In genomic region chr13:98476538-98476966, GRCh38 we compare ENCODE assay signal across 8 cellular contexts.
DNase-seq lines count a peak whose midpoint lies in the region; ATAC-seq and TF ChIP-seq lines count a peak whose summit lies in the region.

No MANE protein-coding gene starts in this region.

- no peaks in the 10 kb centered on the region for H3K27me3 ChIP-seq in PC-9 (ENCODE audit: insufficient read depth, low read depth)

- H3K4me1 ChIP-seq in PC-9 (replicated peaks; ENCODE audit: insufficient read depth), result peaks cover 44% of the 10 kb centered on the region

- DNase-seq in PC-9, result peak; percentile 80 to 95
- peak; percentile 86 for DNase-seq in activated T-helper 1 cell treated with anti-CD3 and anti-CD28 coated beads, Interleukin-12 subunit alpha, Interleukin-12 subunit beta, Interleukin-2, Interleukin-4 antibody, amounts not matched to agents 30 ng/mL and 10 ng/mL and 1 ng/mL, durations not matched to agents 14 hours and 24 hours and 36 hours (ENCODE audit: low spot score)
- peak; percentile 64 for DNase-seq in Right ventricle myocardium superior
- DNase-seq in stimulated activated CD4-positive, alpha-beta T cell treated with anti-CD3 and anti-CD28 coated beads, Interleukin-12 subunit alpha, Interleukin-12 subunit beta, amount 100 ng/mL, for 24 hours (ENCODE audit: low read depth in 2 of 2), result peak; percentile 74 to 85
- no peak for DNase-seq in NAMALWA (ENCODE audit: low spot score)
- no peak for DNase-seq in pons (ENCODE audit: low spot score)

- intact Hi-C loops in PC-9 (cut with micrococcal nuclease; ENCODE audit: unreplicated experiment) (loop anchor here (1.0 to 2.0 kb wide), 3 partner anchors 8 to 174 kb away; no protein-coding TSS in a partner anchor), Right ventricle myocardium superior (cut with DNase I) (no loop called here)
- intact Hi-C loops in activated T-helper 1 cell treated with anti-CD3 and anti-CD28 coated beads, Interleukin-12 subunit alpha, Interleukin-12 subunit beta, Interleukin-2, Interleukin-4 antibody, amounts not matched to agents 30 ng/mL and 10 ng/mL and 1 ng/mL, durations not matched to agents 14 hours and 24 hours and 36 hours (cut with micrococcal nuclease), result loop anchor here (1.0 to 10.0 kb wide), 12 partner anchors 28 to 1043 kb away; no protein-coding TSS in a partner anchor

- no peaks in the 10 kb centered on the region for H3K27me3 Mint-ChIP-seq in activated T-helper 1 cell treated with anti-CD3 and anti-CD28 coated beads, Interleukin-12 subunit alpha, Interleukin-12 subunit beta, Interleukin-2, Interleukin-4 antibody, amounts not matched to agents 30 ng/mL and 10 ng/mL and 1 ng/mL, durations not matched to agents 14 hours and 24 hours and 36 hours (ENCODE audit: insufficient read depth)

- H4K20me1 ChIP-seq in PC-9 (ENCODE audit: insufficient read depth), result no peaks in the 10 kb centered on the region

- no peaks in the 10 kb centered on the region for H3K9me3 ChIP-seq in PC-9 (ENCODE audit: insufficient read depth, low read depth)

- no peak for TF ChIP-seq CTCF in PC-9 (conservative IDR thresholded peaks at IDR 0.05)

- H3K27ac Mint-ChIP-seq in activated T-helper 1 cell treated with anti-CD3 and anti-CD28 coated beads, Interleukin-12 subunit alpha, Interleukin-12 subunit beta, Interleukin-2, Interleukin-4 antibody, amounts not matched to agents 30 ng/mL and 10 ng/mL and 1 ng/mL, durations not matched to agents 14 hours and 24 hours and 36 hours, result peak overlapping the region; percentile 97

- CTCF ChIA-PET in PC-9 (lab: Charles Lee), result interaction anchor here (0.5 kb wide), 1 partner anchor 1367 kb away, joined by 5 read pairs; no protein-coding TSS in a partner anchor

- peaks cover 70% of the 10 kb centered on the region for H3F3A ChIP-seq in PC-9 (ENCODE audit: insufficient read depth, low read depth)

- H3K4me2 ChIP-seq in PC-9, result peak overlapping the region; percentile 70

- peaks cover 26% of the 10 kb centered on the region for H3K36me3 ChIP-seq in PC-9 (ENCODE audit: low read depth)

- no peak overlapping the region for H2AFZ ChIP-seq in PC-9

- no peaks in the 10 kb centered on the region for H3K9me2 ChIP-seq in PC-9 (ENCODE audit: insufficient read depth)

- H3K27ac ChIP-seq in PC-9, result peak overlapping the region; percentile 94

- BruUV-seq in PC-9 (replicated peaks; lab: Mats Ljungman, UMichigan), result no TSS peak

- H3K9me3 Mint-ChIP-seq in activated T-helper 1 cell treated with anti-CD3 and anti-CD28 coated beads, Interleukin-12 subunit alpha, Interleukin-12 subunit beta, Interleukin-2, Interleukin-4 antibody, amounts not matched to agents 30 ng/mL and 10 ng/mL and 1 ng/mL, durations not matched to agents 14 hours and 24 hours and 36 hours, result peaks cover 4% of the 10 kb centered on the region

- peak overlapping the region; percentile 20; the same call in 1 of the 2 replicates for H3K4me3 ChIP-seq in PC-9

- H3K4me1 Mint-ChIP-seq in activated T-helper 1 cell treated with anti-CD3 and anti-CD28 coated beads, Interleukin-12 subunit alpha, Interleukin-12 subunit beta, Interleukin-2, Interleukin-4 antibody, amounts not matched to agents 30 ng/mL and 10 ng/mL and 1 ng/mL, durations not matched to agents 14 hours and 24 hours and 36 hours (ENCODE audit: low read depth), result peaks cover 73% of the 10 kb centered on the region

- H3K4me3 Mint-ChIP-seq in activated T-helper 1 cell treated with anti-CD3 and anti-CD28 coated beads, Interleukin-12 subunit alpha, Interleukin-12 subunit beta, Interleukin-2, Interleukin-4 antibody, amounts not matched to agents 30 ng/mL and 10 ng/mL and 1 ng/mL, durations not matched to agents 14 hours and 24 hours and 36 hours, result peak overlapping the region; percentile 74

- ATAC-seq in GM18508 (IDR thresholded peaks at IDR 0.05; ENCODE audit: insufficient read depth, unreplicated experiment) (peak; percentile 84), HG02938 (IDR thresholded peaks at IDR 0.05; ENCODE audit: unreplicated experiment) (peak; percentile 95), Right ventricle myocardium superior (ENCODE audit: poor library complexity) (peak; percentile 27)

- H3K79me2 ChIP-seq in PC-9 (ENCODE audit: low read depth), result peaks cover 78% of the 10 kb centered on the region

- peaks cover 50% of the 10 kb centered on the region for H3K36me3 Mint-ChIP-seq in activated T-helper 1 cell treated with anti-CD3 and anti-CD28 coated beads, Interleukin-12 subunit alpha, Interleukin-12 subunit beta, Interleukin-2, Interleukin-4 antibody, amounts not matched to agents 30 ng/mL and 10 ng/mL and 1 ng/mL, durations not matched to agents 14 hours and 24 hours and 36 hours (ENCODE audit: low read depth)

- POLR2A ChIA-PET in PC-9 (lab: Charles Lee; ENCODE audit: unreplicated experiment), result interaction anchor here (0.6 to 0.7 kb wide), 3 partner anchors 9 to 344 kb away, joined by 3 to 6 read pairs (median 4); no protein-coding TSS in a partner anchor

Comparison
In these comparisons a context has a peak if more than half of its experiments do, and no peak if none do; other contexts are left out.
1. ATAC-seq: peak in every context shown above with its lines; median percentile 95 in HG02938; 84 in GM18508; 27 in Right ventricle myocardium superior.
2. DNase-seq: peak in PC-9 (2 of 2), activated T-helper 1 cell treated with anti-CD3 and anti-CD28 coated beads, Interleukin-12 subunit alpha, Interleukin-12 subunit beta, Interleukin-2, Interleukin-4 antibody, amounts not matched to agents 30 ng/mL and 10 ng/mL and 1 ng/mL, durations not matched to agents 14 hours and 24 hours and 36 hours (single experiment), Right ventricle myocardium superior (single experiment) and stimulated activated CD4-positive, alpha-beta T cell treated with anti-CD3 and anti-CD28 coated beads, Interleukin-12 subunit alpha, Interleukin-12 subunit beta, amount 100 ng/mL, for 24 hours (2 of 2); none in NAMALWA (single experiment) and pons (single experiment).